ENCODE assay signal across 8 cellular contexts in the genomic region with DNA sequence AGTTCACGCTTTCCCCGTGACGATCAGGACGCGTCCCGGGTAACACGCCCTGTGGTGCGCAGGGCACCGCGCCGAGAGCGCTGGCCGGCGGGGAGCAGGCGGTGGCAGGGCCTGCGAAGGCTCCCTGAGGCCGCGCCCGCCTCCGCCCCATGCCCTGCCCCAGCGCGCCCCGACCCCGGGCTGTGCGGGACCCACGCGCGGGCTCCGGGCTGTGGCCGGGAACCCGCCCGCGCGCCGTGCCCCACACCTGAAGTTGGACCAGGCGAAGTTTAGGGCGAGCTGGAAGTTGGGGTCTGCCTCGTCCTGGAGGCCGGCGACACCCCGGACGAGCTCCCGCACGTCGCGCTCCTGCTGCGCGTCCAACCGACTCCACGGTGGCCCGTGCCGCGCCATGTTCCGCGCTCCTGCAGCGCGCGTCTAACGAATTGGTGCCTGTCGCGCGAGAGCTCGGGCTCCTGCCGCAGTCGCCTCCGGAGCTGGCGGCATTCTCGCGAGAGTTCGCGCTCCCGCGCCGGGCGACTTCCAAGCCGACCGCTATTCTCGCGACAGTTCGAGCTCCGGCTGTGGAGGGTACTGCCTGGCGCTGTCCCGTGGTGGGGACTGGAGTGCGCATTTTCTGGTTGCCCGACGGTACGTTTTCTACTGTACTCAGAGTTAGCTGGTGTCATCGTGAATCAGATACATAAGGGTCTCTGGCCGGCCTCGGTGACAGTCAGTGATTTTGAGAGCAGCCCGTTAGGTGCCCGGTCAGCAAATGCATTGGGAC. TPM values are rescaled to one million over a fixed set of nuclear protein-coding genes. Genes with fewer than 3 reads are reported as not detected.
DNase-seq lines count a peak whose midpoint lies in the region; ATAC-seq and TF ChIP-seq lines count a peak whose summit lies in the region.

A gene (minus strand): TSS at position 419 of the 766 bp plus-strand sequence. CDS start 26 bp downstream, at position 393.

- TF ChIP-seq CTCF in BE2C (IDR thresholded peaks at IDR 0.05; ENCODE audit: low read depth, low read length) = peak; percentile 29
- peak; percentile 33 for TF ChIP-seq CTCF in kidney epithelial cell (IDR thresholded peaks at IDR 0.05; ENCODE audit: insufficient read depth, low read length, poor library complexity, severe bottlenecking)

- DNase-seq in BE2C (peak; percentile 99), NCI-H460 (ENCODE audit: extremely low read depth, low read depth) (peak; percentile 96), cerebellum (ENCODE audit: low spot score) (peak; percentile 94), kidney epithelial cell (ENCODE audit: low read depth) (peak; percentile 94)
- DNase-seq in activated CD4-positive, CD25-positive, alpha-beta regulatory T cell treated with anti-CD3 and anti-CD28 coated beads, Interleukin-2, amount 50 U/mL, for 72 hours = peak; percentile 97
- DNase-seq in stimulated activated CD4-positive, alpha-beta T cell treated with anti-CD3 and anti-CD28 coated beads, Interleukin-15, amount 100 ng/mL, for 24 hours = peak; percentile 99

- no peaks in the 10 kb centered on the region for H3K9me3 ChIP-seq in BE2C

- peak; percentile 96 for ATAC-seq in HG03432 (IDR thresholded peaks at IDR 0.05; ENCODE audit: unreplicated experiment)

- H3K36me3 ChIP-seq in BE2C (peaks cover 15% of the 10 kb centered on the region), kidney epithelial cell (ENCODE audit: control insufficient read depth, insufficient read depth, low read length) (peaks cover 3% of the 10 kb centered on the region)

- H3K4me1 ChIP-seq in BE2C = no peaks in the 10 kb centered on the region

- peak; percentile 98 for TF ChIP-seq POLR2A in GM19193 (IDR thresholded peaks at IDR 0.05; ENCODE audit: extremely low read depth, insufficient read depth, insufficient read length)

- H3K27me3 ChIP-seq in BE2C (no peaks in the 10 kb centered on the region), kidney epithelial cell (ENCODE audit: control insufficient read depth, insufficient read depth, low read length) (no peaks in the 10 kb centered on the region)

- peak within 1 kb of the TSS; percentile 65 for H3K4me3 ChIP-seq in BE2C (ENCODE audit: low read depth, low read length)
- H3K4me3 ChIP-seq in kidney epithelial cell (ENCODE audit: low read depth, low read length) = peak within 1 kb of the TSS; percentile 93

RNA-seq across cellular contexts. Expression of the gene that starts here (rescaled TPM):
- polyA plus RNA-seq in BE2C (2012; ENCODE audit: insufficient read depth, insufficient read length, low read depth) = 27.9 TPM
- total RNA-seq in NCI-H460 (2014; rRNA removed; shearing (Covaris generic)) = 21.2 and 24.7 TPM in 2 replicates
- 25.7 and 44.3 TPM in 2 replicates for polyA plus RNA-seq in NCI-H460 (2014; cell fraction: nucleus; rRNA removed)
- 24.5 TPM for total RNA-seq in cerebellum
- total RNA-seq in kidney epithelial cell = 12.1 and 16.2 TPM in 2 replicates

Comparison
In these comparisons a context has a peak if more than half of its experiments do, and no peak if none do; other contexts are left out.
1. Peak in every context shown above with its lines: DNase-seq, ATAC-seq and H3K4me3 ChIP-seq.